In the genomic region with DNA sequence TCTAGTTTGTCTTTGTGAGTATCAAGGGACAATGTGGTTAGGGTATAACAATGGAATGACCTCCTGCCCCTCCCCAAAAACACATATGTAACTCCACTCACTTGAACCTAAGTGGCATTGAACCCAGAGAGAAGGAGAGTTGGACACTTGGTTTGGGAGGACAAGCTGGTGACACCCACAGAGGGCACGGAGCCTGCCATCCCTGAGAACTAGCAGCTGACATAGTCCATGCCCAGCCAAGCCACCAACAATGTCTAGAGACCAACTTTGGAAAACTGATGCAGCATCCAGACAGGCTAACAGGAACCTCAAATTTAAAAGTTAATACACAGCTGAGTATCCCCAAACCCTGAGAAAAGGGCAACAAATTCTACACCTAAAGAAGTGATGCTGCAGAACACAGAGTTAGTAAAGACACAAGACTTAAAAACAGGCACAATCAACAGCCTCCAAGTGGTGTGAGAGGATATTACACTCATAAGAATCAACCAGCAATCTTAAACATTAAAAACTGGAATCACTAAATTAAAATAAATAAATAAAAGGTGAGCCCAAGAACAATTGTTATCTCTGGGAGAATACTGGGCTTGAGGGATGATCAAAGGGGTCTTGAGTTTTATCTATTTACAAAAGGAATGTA, we compare ENCODE assay signal across 9 cellular contexts. TPM values are rescaled to one million over a fixed set of nuclear protein-coding genes. Genes with fewer than 3 reads are reported as not detected.
DNase-seq lines count a peak whose midpoint lies in the region; ATAC-seq, FAIRE-seq and TF ChIP-seq lines count a peak whose summit lies in the region.
"Had no signal": no experiment of that assay in that cellular context is flagged by ENCODE, and none has a peak within 500 bp of the region (broad histone marks: within the 10 kb centered on the region; RNA-seq: fewer than 3 reads in every experiment).

No MANE protein-coding gene starts in this region.

- H3K9me1 ChIP-seq in K562 (ENCODE audit: control insufficient read depth, insufficient read depth, low read length), result no peaks in the 10 kb centered on the region

- TF ChIP-seq CTCF in LNCAP (IDR thresholded peaks at IDR 0.05), result 0 out of 2 replicates have a peak, but pooled peaks have one; percentile 30
- peak in 2 of 3 experiments; percentile 9 to 22; a peak in 2 of 6 replicates for TF ChIP-seq CTCF in K562 (IDR thresholded peaks at IDR 0.05 in 2 of 3, conservative IDR thresholded peaks at IDR 0.05 in 1 of 3; ENCODE audit: insufficient read depth in 2 of 3, low read depth in 1 of 3, low read length in 3 of 3)
- TF ChIP-seq CTCF in neural progenitor cell (IDR thresholded peaks at IDR 0.05), result peak; percentile 28
- no peak for TF ChIP-seq CTCF in CD14-positive monocyte (IDR thresholded peaks at IDR 0.05)

- H3K36me3 Mint-ChIP-seq in neural progenitor cell (peaks cover 14% of the 10 kb centered on the region), CD14-positive monocyte (peaks cover 52 to 61% of the 10 kb centered on the region in 2 donors)

- H2AFZ ChIP-seq in K562 (ENCODE audit: low read depth, low read length) (no peak overlapping the region), neural progenitor cell (replicated peaks) (no peak overlapping the region)

- H3K4me3 ChIP-seq in K562, result no peak overlapping the region
- H3K4me3 ChIP-seq in neural progenitor cell, result no peak overlapping the region
- H3K4me3 ChIP-seq: MG63 had no signal

- in situ Hi-C loops in K562 (cut with MboI), result no loop called here

- intact Hi-C loops in K562 (cut with micrococcal nuclease), result loop anchor here (10.0 kb wide), 1 partner anchor 58 kb away; no protein-coding TSS in a partner anchor
- intact Hi-C loops in CD14-positive monocyte (cut with micrococcal nuclease), result no loop called here

- H3K27me3 Mint-ChIP-seq in neural progenitor cell (ENCODE audit: insufficient read depth, low read depth) (peaks cover 2% of the 10 kb centered on the region), CD14-positive monocyte (ENCODE audit: low read depth in 3 of 3) (no peaks in the 10 kb centered on the region)

- H3K9me3 ChIP-seq in K562 (replicated peaks; ENCODE audit: control insufficient read depth, insufficient read depth, low read depth, low read length), result no peaks in the 10 kb centered on the region
- H3K9me3 ChIP-seq in neural progenitor cell (ENCODE audit: low read depth), result no peaks in the 10 kb centered on the region
- H3K9me3 ChIP-seq: MG63 had no signal

- no peaks in the 10 kb centered on the region for H3K27me3 ChIP-seq in K562 (ENCODE audit: control insufficient read depth in 2 of 2, insufficient read depth in 2 of 2, low read length in 2 of 2)
- no peaks in the 10 kb centered on the region for H3K27me3 ChIP-seq in neural progenitor cell
- H3K27me3 ChIP-seq: MG63 had no signal

- H3K4me2 ChIP-seq in K562 (ENCODE audit: insufficient read depth, low read length), result no peak overlapping the region
- no peak overlapping the region for H3K4me2 ChIP-seq in neural progenitor cell

- no peak for TF ChIP-seq EP300 in K562 (IDR thresholded peaks at IDR 0.05; ENCODE audit: low read length)

- BruUV-seq in K562 (replicated peaks; lab: Mats Ljungman, UMichigan), result no TSS peak

- H3K27ac ChIP-seq in K562 (ENCODE audit: extremely low read depth, low read depth, low read length) (no peak overlapping the region), neural progenitor cell (no peak overlapping the region)

- DNase-seq in NCI-H1694 (lab: John Stamatoyannopoulos, UW), result peak; percentile 11
- no peak for DNase-seq in NCI-H1694 treated with DMSO at 0.1 percent for 48 hours (lab: John Stamatoyannopoulos, UW)
- peak in 2 of 4 experiments; percentile 8 to 29 for DNase-seq in K562 (ENCODE audit: extremely low read depth in 1 of 4, low spot score in 3 of 4)
- no peak for DNase-seq in neural progenitor cell (ENCODE audit: low spot score)
- DNase-seq in stimulated activated CD4-positive, alpha-beta T cell treated with anti-CD3 and anti-CD28 coated beads, Interleukin-4, amount 100 ng/mL, for 1 hour, result no peak
- no peak for DNase-seq in CD14-positive monocyte (ENCODE audit: low spot score)
- DNase-seq: MG63 had no signal

- peaks cover 54% of the 10 kb centered on the region for H3K36me3 ChIP-seq in K562 (ENCODE audit: control insufficient read depth, insufficient read depth, low read length)
- peaks cover 4% of the 10 kb centered on the region for H3K36me3 ChIP-seq in neural progenitor cell

- CTCF ChIA-PET in K562 (lab: Yijun Ruan, JAX; ENCODE audit: low intra/inter-chr PET ratio), result no interaction called here

- POLR2A ChIA-PET in K562 (lab: Yijun Ruan, JAX), result interaction anchor here (0.6 to 1.0 kb wide), 2 partner anchors 28 to 89 kb away, joined by 3 read pairs; no protein-coding TSS in a partner anchor

- H3K4me1 Mint-ChIP-seq in neural progenitor cell (no peaks in the 10 kb centered on the region), CD14-positive monocyte (peaks cover 19% of the 10 kb centered on the region)

- peaks cover 2% of the 10 kb centered on the region; the same call in 1 of the 2 replicates for H4K20me1 ChIP-seq in K562 (replicated peaks; ENCODE audit: control insufficient read depth, insufficient read depth, low read length)
- peaks cover 8% of the 10 kb centered on the region for H4K20me1 ChIP-seq in neural progenitor cell (ENCODE audit: low read depth)

- H3F3A ChIP-seq in neural progenitor cell (ENCODE audit: low read depth), result no peaks in the 10 kb centered on the region

- 85% methylated on average over 1 of the region's 1 CpG for WGBS in K562 (ENCODE audit: insufficient coverage, low coverage, missing lambda C conversion rate)

- H3K4me3 Mint-ChIP-seq in neural progenitor cell (no peak overlapping the region), CD14-positive monocyte (no peak overlapping the region)

- TF ChIP-seq RAD21 in K562 (CRISPR knock-in tag; conservative IDR thresholded peaks at IDR 0.05 in 1 of 2, IDR thresholded peaks at IDR 0.05 in 1 of 2), result no peak

- no peak overlapping the region for H3K27ac Mint-ChIP-seq in neural progenitor cell
- H3K27ac Mint-ChIP-seq in CD14-positive monocyte, result peak overlapping the region in 1 of 7 donors; percentile 12

- no peaks in the 10 kb centered on the region for H3K9me3 Mint-ChIP-seq in neural progenitor cell
- peaks cover 0 to 1% (median 0%) of the 10 kb centered on the region in 7 donors for H3K9me3 Mint-ChIP-seq in CD14-positive monocyte

- H3K79me2 ChIP-seq in K562 (ENCODE audit: control insufficient read depth, insufficient read depth, low read length) (peaks cover 54% of the 10 kb centered on the region), neural progenitor cell (ENCODE audit: low read depth) (peaks cover 63% of the 10 kb centered on the region)

- no peak for TF ChIP-seq POLR2A in K562 (conservative IDR thresholded peaks at IDR 0.05)

- H3K4me1 ChIP-seq in K562 (replicated peaks in 1 of 2; ENCODE audit: control insufficient read depth in 2 of 2, insufficient read depth in 2 of 2, low read length in 2 of 2) (peaks cover 0 to 9% of the 10 kb centered on the region in 2 experiments; a peak in 1 of 5 replicates), neural progenitor cell (no peaks in the 10 kb centered on the region)

- ATAC-seq in K562 (peak; percentile 44; the same call in 2 of the 3 replicates), GM18861 (IDR thresholded peaks at IDR 0.05; ENCODE audit: unreplicated experiment) (no peak)

- H3K9ac ChIP-seq in K562 (ENCODE audit: insufficient read depth in 1 of 2, low read depth in 2 of 2, low read length in 2 of 2), result no peak overlapping the region
- H3K9ac ChIP-seq in neural progenitor cell, result no peak overlapping the region

- peak; percentile 58 for FAIRE-seq in K562 (lab: Jason Lieb, UNC)

TF ChIP-seq in K562, 482 proteins besides CTCF, POLR2A, EP300 and RAD21 (continues in another document):
- TF ChIP-seq CBFA2T2 (conservative IDR thresholded peaks at IDR 0.05) (no peak), XRCC5 (IDR thresholded peaks at IDR 0.05; ENCODE audit: low read depth, low read length) (no peak), ZNF436 (CRISPR knock-in tag; IDR thresholded peaks at IDR 0.05) (no peak), ZNF165 (CRISPR knock-in tag; IDR thresholded peaks at IDR 0.05; ENCODE audit: borderline replicate concordance) (no peak), GTF2F1 (IDR thresholded peaks at IDR 0.05; ENCODE audit: low read depth, low read length) (no peak), COPS2 (conservative IDR thresholded peaks at IDR 0.05) (no peak), PURB (CRISPR knock-in tag; IDR thresholded peaks at IDR 0.05; ENCODE audit: low read depth) (no peak), ZZZ3 (IDR thresholded peaks at IDR 0.05) (no peak), USF1 (CRISPR knock-in tag; IDR thresholded peaks at IDR 0.05) (no peak)

RNA-seq across cellular contexts. Expression of gene NUDCD3, which starts 27.2 kb away (rescaled TPM):
- total RNA-seq in K562 (2011; cell fraction: chromatin; rRNA removed; ENCODE audit: low replicate concordance), result 63.6 and 73.8 TPM in 2 replicates
- total RNA-seq in K562 (2011; cell fraction: nucleolus; rRNA removed), result 37.4 and 47.0 TPM in 2 replicates
- 50.4 and 63.1 TPM in 2 replicates for total RNA-seq in K562 (2011; cell fraction: nucleoplasm; rRNA removed)
- total RNA-seq in K562 (2014; rRNA removed) (38.9 and 44.2 TPM in 2 replicates), K562 (2014; rRNA removed; fragmentation: Illumina TruSeq; extraction: Trizol) (34.1 and 34.5 TPM in 2 replicates), K562 (2015; rRNA removed; fragmentation: Illumina TruSeq; extraction: Trizol) (32.2 and 36.5 TPM in 2 replicates), K562 (2021) (64.2 and 67.5 TPM in 2 replicates), neural progenitor cell (ENCODE audit: low replicate concordance) (35.4 and 42.4 TPM in 2 replicates)
- polyA plus RNA-seq in K562 (2011; rRNA removed) (44.1 and 48.8 TPM in 2 replicates), K562 (2014; fragmentation: Illumina TruSeq; extraction: Trizol) (36.6 and 42.6 TPM in 2 replicates), K562 (2014; fragmentation: Nextera tagmentation; extraction: Ambion mirVana) (10 to 100 TPM; 24.8 to 51.1 TPM), K562 (2014; rRNA removed) (33.2 and 37.9 TPM in 2 replicates), CD14-positive monocyte (10 to 100 TPM; 21.6 to 26.5 TPM)
- polyA plus RNA-seq in K562 (2011; cell fraction: cytosol; rRNA removed), result 31.6 and 43.3 TPM in 2 replicates
- 40.4 and 53.9 TPM in 2 replicates for polyA plus RNA-seq in K562 (2011; cell fraction: nucleus; rRNA removed)
- polyA plus RNA-seq in K562 (2012), result 43.7 and 44.4 TPM in 2 replicates
- polyA minus RNA-seq in K562 (2011; rRNA and poly(A)+ RNA removed), result 87.8 and 95.8 TPM in 2 replicates
- polyA minus RNA-seq in K562 (2011; cell fraction: cytosol; rRNA and poly(A)+ RNA removed), result 34.4 and 44.3 TPM in 2 replicates
- 27.1 and 34.5 TPM in 2 replicates for polyA minus RNA-seq in K562 (2011; cell fraction: nucleus; rRNA and poly(A)+ RNA removed)
